In genomic region chr7:50793115-50793946, GRCh38 we compare ENCODE assay signal across 8 cellular contexts. TPM values are rescaled to one million over a fixed set of nuclear protein-coding genes. Genes with fewer than 3 reads are reported as not detected.
DNase-seq lines count a peak whose midpoint lies in the region; ATAC-seq and TF ChIP-seq lines count a peak whose summit lies in the region.

No MANE protein-coding gene starts in this region.

- no peaks in the 10 kb centered on the region for H3K9me3 ChIP-seq in mononuclear cell (ENCODE audit: low read depth, low read length)
- H3K9me3 ChIP-seq in upper lobe of left lung = no peaks in the 10 kb centered on the region

- H3K4me3 ChIP-seq in mononuclear cell (ENCODE audit: low read length) (peak overlapping the region; percentile 22), upper lobe of left lung (peak overlapping the region; percentile 32 to 79 (median 76))

- peaks cover 8% of the 10 kb centered on the region for H3K4me1 ChIP-seq in mononuclear cell (ENCODE audit: insufficient read depth, low read length)
- peaks cover 10 to 25% (median 23%) of the 10 kb centered on the region in 4 donors for H3K4me1 ChIP-seq in upper lobe of left lung

- peak; percentile 85 for DNase-seq in D341Med (ENCODE audit: low spot score)
- peak; percentile 19 for DNase-seq in NCI-H1048 (lab: John Stamatoyannopoulos, UW)
- DNase-seq in activated CD4-positive, alpha-beta T cell treated with anti-CD3 and anti-CD28 coated beads, Interleukin-2, amount 50 U/mL, for 48 hours = peak; percentile 20 to 23
- no peak for DNase-seq in epithelial cell of prostate (ENCODE audit: low read depth, low spot score)
- DNase-seq in upper lobe of left lung = peak; percentile 64 to 93
- DNase-seq in MV-4-11 (lab: John Stamatoyannopoulos, UW) = no peak

- TF ChIP-seq CTCF in upper lobe of left lung (IDR thresholded peaks at IDR 0.05) = no peak

- H3K36me3 ChIP-seq in upper lobe of left lung = no peaks in the 10 kb centered on the region

- H3K27me3 ChIP-seq in mononuclear cell (ENCODE audit: insufficient read depth, low read length) = peaks cover 37% of the 10 kb centered on the region
- H3K27me3 ChIP-seq in upper lobe of left lung = no peaks in the 10 kb centered on the region

- peak in 1 of 4 donors; percentile 43 for TF ChIP-seq POLR2A in upper lobe of left lung (IDR thresholded peaks at IDR 0.05)

- H3K27ac ChIP-seq in epithelial cell of prostate (peak overlapping the region; percentile 68), upper lobe of left lung (peak overlapping the region; percentile 73 to 89 (median 78))

- WGBS in upper lobe of left lung, 2 donors = 1 to 6% methylated on average over 6 to 95 of the region's 113 CpGs

- TF ChIP-seq EP300 in upper lobe of left lung (IDR thresholded peaks at IDR 0.05) = no peak

- ATAC-seq in upper lobe of left lung (ENCODE audit: low FRiP score in 2 of 2) (peak; percentile 42 to 90), HG03196 (IDR thresholded peaks at IDR 0.05; ENCODE audit: unreplicated experiment) (no peak)

RNA-seq across cellular contexts. Expression of gene GRB10, which starts 10.6 kb away (rescaled TPM):
- total RNA-seq in mononuclear cell = 3.7 TPM
- 10 to 100 TPM; 32.8 to 92.2 (median 46.5) TPM for total RNA-seq in upper lobe of left lung

Comparison
In these comparisons a context has a peak if more than half of its experiments do, and no peak if none do; other contexts are left out.
1. DNase-seq: peak in D341Med (single experiment), NCI-H1048 (single experiment), activated CD4-positive, alpha-beta T cell treated with anti-CD3 and anti-CD28 coated beads, Interleukin-2, amount 50 U/mL, for 48 hours (2 of 2) and upper lobe of left lung (2 of 2); none in epithelial cell of prostate (single experiment) and MV-4-11 (single experiment).